ENCODE assay signal across 34 cellular contexts in genomic region chr1:33607444-33608005, GRCh38.
"Had no signal": no experiment of that assay in that cellular context is flagged by ENCODE, and none has a peak within 500 bp of the region (broad histone marks: within the 10 kb centered on the region; RNA-seq: fewer than 3 reads in every experiment).

No MANE protein-coding gene starts in this region.

- H3K4me1 ChIP-seq: adrenal gland had no signal

- H3K9me3 Mint-ChIP-seq: activated B cell treated with CpG ODN at 0.5 μM for 24 hours; activated CD4-positive, alpha-beta memory T cell treated with anti-CD3 and anti-CD28 coated beads for 36 hours; activated naive CD4-positive, alpha-beta T cell treated with anti-CD3 and anti-CD28 coated beads for 36 hours; activated naive CD4-positive, alpha-beta T cell treated with anti-CD3 and anti-CD28 coated beads, Interleukin-2, amount 50 U/mL, for 72 hours; activated T-cell treated with anti-CD3 and anti-CD28 coated beads, Interleukin-2, amount 50 U/mL, for 4 hours; activated T-helper 1 cell treated with anti-CD3 and anti-CD28 coated beads, Interleukin-12 subunit alpha, Interleukin-12 subunit beta, Interleukin-2, Interleukin-4 antibody, amounts not matched to agents 30 ng/mL and 10 ng/mL and 1 ng/mL, durations not matched to agents 14 hours and 24 hours and 36 hours; brain; T-cell had no signal

- H3K27me3 ChIP-seq: adrenal gland had no signal

- H3K27ac ChIP-seq: adrenal gland, VCaP had no signal

- H3K27ac Mint-ChIP-seq: activated B cell treated with CpG ODN at 0.5 μM for 24 hours; activated CD4-positive, alpha-beta memory T cell treated with anti-CD3 and anti-CD28 coated beads for 36 hours; activated naive CD4-positive, alpha-beta T cell treated with anti-CD3 and anti-CD28 coated beads for 36 hours; activated naive CD4-positive, alpha-beta T cell treated with anti-CD3 and anti-CD28 coated beads, Interleukin-2, amount 50 U/mL, for 72 hours; activated T-helper 1 cell treated with anti-CD3 and anti-CD28 coated beads, Interleukin-12 subunit alpha, Interleukin-12 subunit beta, Interleukin-2, Interleukin-4 antibody, amounts not matched to agents 30 ng/mL and 10 ng/mL and 1 ng/mL, durations not matched to agents 14 hours and 24 hours and 36 hours; brain; T-cell had no signal

- H3K4me3 Mint-ChIP-seq: activated B cell treated with CpG ODN at 0.5 μM for 24 hours; activated CD4-positive, alpha-beta memory T cell treated with anti-CD3 and anti-CD28 coated beads for 36 hours; activated naive CD4-positive, alpha-beta T cell treated with anti-CD3 and anti-CD28 coated beads for 36 hours; activated T-cell treated with anti-CD3 and anti-CD28 coated beads, Interleukin-2, amount 50 U/mL, for 4 hours; activated T-helper 1 cell treated with anti-CD3 and anti-CD28 coated beads, Interleukin-12 subunit alpha, Interleukin-12 subunit beta, Interleukin-2, Interleukin-4 antibody, amounts not matched to agents 30 ng/mL and 10 ng/mL and 1 ng/mL, durations not matched to agents 14 hours and 24 hours and 36 hours; brain; T-cell had no signal

- H3K36me3 Mint-ChIP-seq: activated CD4-positive, alpha-beta memory T cell treated with anti-CD3 and anti-CD28 coated beads for 36 hours; activated naive CD4-positive, alpha-beta T cell treated with anti-CD3 and anti-CD28 coated beads, Interleukin-2, amount 50 U/mL, for 72 hours; brain; T-cell had no signal

- H3K4me1 Mint-ChIP-seq: activated B cell treated with CpG ODN at 0.5 μM for 24 hours, brain, T-cell had no signal

- H3K9me3 ChIP-seq: adrenal gland had no signal

- ATAC-seq: activated naive CD4-positive, alpha-beta T cell treated with anti-CD3 and anti-CD28 coated beads, Interleukin-2, amount 50 U/mL, for 72 hours; activated T-cell treated with anti-CD3 and anti-CD28 coated beads, Interleukin-2, amount 50 U/mL, for 4 hours; Panc1; SK-N-SH treated with all-trans-retinoic acid at 6 μM for 48 hours; T-cell had no signal

- H3K27me3 Mint-ChIP-seq: T-cell had no signal

- H3K36me3 ChIP-seq: adrenal gland had no signal

- H3K4me3 ChIP-seq: adrenal gland had no signal

- DNase-seq: activated B cell treated with CpG ODN at 0.5 μM for 24 hours; activated CD4-positive, alpha-beta memory T cell treated with anti-CD3 and anti-CD28 coated beads for 36 hours; activated CD4-positive, alpha-beta T cell treated with anti-CD3 and anti-CD28 coated beads for 4 hours; activated CD4-positive, alpha-beta T cell treated with anti-CD3 and anti-CD28 coated beads, Interleukin-2, amount 50 U/mL, for 1 hour; activated CD4-positive, CD25-positive, alpha-beta regulatory T cell treated with anti-CD3 and anti-CD28 coated beads, Interleukin-2, amount 50 U/mL, for 72 hours; activated CD8-positive, alpha-beta memory T cell treated with anti-CD3 and anti-CD28 coated beads, Interleukin-2, amount 50 U/mL, for 4 hours; activated gamma-delta T cell treated with Interleukin-2 at 50 U/mL for 16 hours; activated naive CD4-positive, alpha-beta T cell treated with anti-CD3 and anti-CD28 coated beads for 36 hours; activated T-cell treated with anti-CD3 and anti-CD28 coated beads for 4 hours; activated T-cell treated with anti-CD3 and anti-CD28 coated beads, Interleukin-2, amount 50 U/mL, for 4 hours; adrenal gland; caudate nucleus; Karpas-422; KBM-7; NCI-H1105; NCI-H1417 treated with DMSO at 0.1 percent for 48 hours; NCI-H187 treated with DMSO at 0.1 percent for 48 hours; NCI-H2081; NCI-H2171 treated with DMSO at 0.1 percent for 48 hours; NCI-H2227 treated with DMSO at 0.1 percent for 48 hours; NCI-H446; NCI-H510A treated with DMSO at 0.1 percent for 48 hours; NCI-H526 treated with DMSO at 0.1 percent for 48 hours; NCI-H774; SIG-M5; T-cell; T-helper 2 cell; T-helper 9 cell had no signal
